ENCODE assay signal across 21 cellular contexts in the genomic region with DNA sequence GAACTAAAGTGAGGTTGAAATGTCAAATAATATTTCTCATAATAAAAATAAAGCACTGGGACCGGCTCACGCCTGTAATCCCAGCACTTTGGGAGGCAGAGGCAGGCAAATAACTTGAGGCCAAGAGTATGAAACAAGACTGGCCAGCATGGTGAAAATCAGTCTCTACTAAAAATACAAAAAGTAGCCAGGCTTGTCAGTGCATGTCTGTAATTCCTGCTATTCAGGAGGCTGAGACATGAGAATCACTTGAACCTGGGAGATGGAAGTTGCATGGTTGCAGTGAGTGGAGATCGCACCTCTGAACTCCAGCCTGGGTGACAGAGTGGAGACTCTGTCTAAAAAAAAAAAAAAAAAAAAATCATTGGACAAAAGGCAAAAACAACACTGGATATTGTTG. TPM values are rescaled to one million over a fixed set of nuclear protein-coding genes. Genes with fewer than 3 reads are reported as not detected.
DNase-seq lines count a peak whose midpoint lies in the region; ATAC-seq, FAIRE-seq and TF ChIP-seq lines count a peak whose summit lies in the region.
"Had no signal": no experiment of that assay in that cellular context is flagged by ENCODE, and none has a peak within 500 bp of the region (broad histone marks: within the 10 kb centered on the region; RNA-seq: fewer than 3 reads in every experiment).

No MANE protein-coding gene starts in this region.

- DNase-seq in bronchial epithelial cell (ENCODE audit: low read depth), result peak; percentile 56
- DNase-seq in epithelial cell of esophagus (ENCODE audit: low read depth), result peak; percentile 53
- no peak for DNase-seq in sciatic nerve (ENCODE audit: low spot score)
- no peak for DNase-seq in BE2C
- DNase-seq: 8988T; ACHN; Caco-2; Calu3; CD4-positive, alpha-beta T cell; CD8-positive, alpha-beta T cell; DMS79 treated with DMSO at 0.1 percent for 48 hours; GF-D8 had no signal

- ATAC-seq in sciatic nerve (peak; percentile 15), HG03039 (IDR thresholded peaks at IDR 0.05; ENCODE audit: unreplicated experiment) (no peak)
- ATAC-seq: CD8-positive, alpha-beta T cell had no signal

- no peaks in the 10 kb centered on the region for H3K9me3 ChIP-seq in BE2C
- H3K9me3 ChIP-seq: BLaER1 treated with 17β-estradiol and CSF1 and Interleukin-3, amounts not matched to agents 10 nM and 100 nM; Caco-2 had no signal

- intact Hi-C loops in sciatic nerve (cut with DNase I), result no loop called here

- FAIRE-seq in bronchial epithelial cell (lab: Jason Lieb, UNC), result no peak
- FAIRE-seq: A204.1, D721Med, G401.6, GM12891, GM19239 had no signal

- TF ChIP-seq CTCF in bronchial epithelial cell (IDR thresholded peaks at IDR 0.05; ENCODE audit: insufficient read depth, low read length, severe bottlenecking) (no peak), epithelial cell of esophagus (IDR thresholded peaks at IDR 0.05; ENCODE audit: insufficient read depth, low read depth, low read length, missing control alignments) (no peak), BE2C (IDR thresholded peaks at IDR 0.05; ENCODE audit: low read depth, low read length) (no peak)

- H3K36me3 ChIP-seq in bronchial epithelial cell (ENCODE audit: control insufficient read depth, insufficient read depth, low read length), result no peaks in the 10 kb centered on the region
- H3K36me3 ChIP-seq in BE2C, result no peaks in the 10 kb centered on the region
- H3K36me3 ChIP-seq: BLaER1 treated with 17β-estradiol and CSF1 and Interleukin-3, amounts not matched to agents 10 nM and 100 nM had no signal

- H3K4me1 ChIP-seq in BE2C, result no peaks in the 10 kb centered on the region
- H3K4me1 ChIP-seq: BLaER1 treated with 17β-estradiol and CSF1 and Interleukin-3, amounts not matched to agents 10 nM and 100 nM had no signal

- H3K27me3 ChIP-seq in bronchial epithelial cell (ENCODE audit: control insufficient read depth, insufficient read depth, low read length), result no peaks in the 10 kb centered on the region
- H3K27me3 ChIP-seq in BE2C, result no peaks in the 10 kb centered on the region
- H3K27me3 ChIP-seq: BLaER1 treated with 17β-estradiol and CSF1 and Interleukin-3, amounts not matched to agents 10 nM and 100 nM had no signal

- H3K4me3 ChIP-seq in bronchial epithelial cell (ENCODE audit: low read depth, low read length), result no peak overlapping the region
- H3K4me3 ChIP-seq in epithelial cell of esophagus (ENCODE audit: low read length), result no peak overlapping the region
- H3K4me3 ChIP-seq in BE2C (ENCODE audit: low read depth, low read length), result no peak overlapping the region
- H3K4me3 ChIP-seq: BLaER1 treated with 17β-estradiol and CSF1 and Interleukin-3, amounts not matched to agents 10 nM and 100 nM had no signal

RNA-seq across cellular contexts. Expression of a gene that starts 38.4 kb away (rescaled TPM):
- total RNA-seq in bronchial epithelial cell (not detected in 2 replicates), sciatic nerve (17.2 TPM)
- polyA plus RNA-seq in BE2C (2012; ENCODE audit: insufficient read depth, insufficient read length, low read depth), result not detected
- total RNA-seq: Calu3; CD4-positive, alpha-beta T cell; CD8-positive, alpha-beta T cell had no signal
- polyA plus RNA-seq: AG04450, BJ had no signal

Comparison
In these comparisons a context has a peak if more than half of its experiments do, and no peak if none do; other contexts are left out.
1. DNase-seq: peak in bronchial epithelial cell (single experiment) and epithelial cell of esophagus (single experiment); none in sciatic nerve (single experiment) and BE2C (single experiment).
2. RNA of a gene that starts 38.4 kb away (total RNA-seq): 17.2 TPM in sciatic nerve (single experiment); not detected in bronchial epithelial cell; every median in the first group is over 10 times any median in the second.